In the genomic region with DNA sequence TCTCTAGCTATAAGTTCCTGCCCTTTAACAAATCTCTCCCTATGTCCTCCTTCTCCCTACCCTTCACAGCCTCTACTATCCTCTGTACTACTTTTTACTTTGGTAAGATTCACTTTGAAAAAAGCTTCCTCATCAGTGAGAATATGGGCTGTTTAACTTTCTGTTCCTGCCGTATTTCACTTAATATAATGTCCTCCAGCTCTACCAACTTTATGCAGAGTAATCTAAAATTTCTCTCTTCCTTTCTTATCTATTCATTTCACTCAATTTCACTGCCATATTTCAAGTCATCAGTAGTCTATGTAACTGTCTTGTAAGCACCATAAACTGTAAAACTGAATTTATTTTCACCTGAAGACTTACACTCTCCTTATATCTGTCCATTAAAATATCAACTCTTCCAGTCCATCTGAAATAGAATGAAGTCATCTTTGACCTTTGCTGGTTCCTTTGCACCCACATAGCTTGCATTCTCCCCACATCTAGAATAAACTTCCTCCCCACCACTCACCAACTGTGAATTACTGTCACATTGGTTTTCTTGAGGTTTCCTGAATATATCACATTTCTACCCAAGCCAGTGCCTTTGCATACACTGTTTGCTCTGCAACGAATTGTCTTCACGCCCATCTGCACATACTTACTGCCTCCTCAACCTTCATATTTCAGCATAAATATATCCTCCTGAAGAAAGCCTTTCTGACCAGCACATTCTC, we compare ENCODE assay signal across 9 cellular contexts. TPM values are rescaled to one million over a fixed set of nuclear protein-coding genes. Genes with fewer than 3 reads are reported as not detected.
DNase-seq lines count a peak whose midpoint lies in the region; ATAC-seq, FAIRE-seq and TF ChIP-seq lines count a peak whose summit lies in the region.
"Had no signal": no experiment of that assay in that cellular context is flagged by ENCODE, and none has a peak within 500 bp of the region (broad histone marks: within the 10 kb centered on the region; RNA-seq: fewer than 3 reads in every experiment).

No MANE protein-coding gene starts in this region.

- ATAC-seq in CD4-positive, alpha-beta T cell (ENCODE audit: poor library complexity), result peak; percentile 49
- ATAC-seq in HG03097 (IDR thresholded peaks at IDR 0.05; ENCODE audit: low FRiP score, unreplicated experiment), result peak; percentile 75
- peak; percentile 90 for ATAC-seq in activated CD8-positive, alpha-beta T cell treated with anti-CD3 and anti-CD28 coated beads for 36 hours

- H3K36me3 Mint-ChIP-seq in CD4-positive, alpha-beta T cell (ENCODE audit: low read depth), result peaks cover 23% of the 10 kb centered on the region
- H3K36me3 Mint-ChIP-seq in activated CD8-positive, alpha-beta T cell treated with anti-CD3 and anti-CD28 coated beads for 36 hours (ENCODE audit: low read depth), result peaks cover 17% of the 10 kb centered on the region

- no peaks in the 10 kb centered on the region for H3K9me3 Mint-ChIP-seq in CD4-positive, alpha-beta T cell
- H3K9me3 Mint-ChIP-seq in activated CD8-positive, alpha-beta T cell treated with anti-CD3 and anti-CD28 coated beads for 36 hours, result no peaks in the 10 kb centered on the region

- POLR2A ChIA-PET in CD4-positive, alpha-beta T cell (lab: Charles Lee), result interaction anchor here (1.3 kb wide), 1 partner anchor 55 kb away, joined by 4 read pairs; a partner anchor contains a TSS
- POLR2A ChIA-PET in activated CD8-positive, alpha-beta T cell treated with anti-CD3 and anti-CD28 coated beads for 36 hours (lab: Charles Lee), result interaction anchor here (0.9 to 1.0 kb wide), 3 partner anchors 8 to 54 kb away, joined by 3 read pairs; no protein-coding TSS in a partner anchor

- no peaks in the 10 kb centered on the region for H3K9me3 ChIP-seq in CD4-positive, alpha-beta T cell (ENCODE audit: control insufficient read depth, low read length)
- no peaks in the 10 kb centered on the region for H3K9me3 ChIP-seq in testis
- H3K9me3 ChIP-seq: SJSA1 had no signal

- intact Hi-C loops in CD4-positive, alpha-beta T cell (cut with DNase I, micrococcal nuclease), result no loop called here
- intact Hi-C loops in activated CD8-positive, alpha-beta T cell treated with anti-CD3 and anti-CD28 coated beads for 36 hours (cut with micrococcal nuclease), result loop anchor here (5.0 kb wide), 1 partner anchor 53 kb away; a partner anchor contains a TSS
- intact Hi-C loops in testis (cut with DNase I; ENCODE audit: low total_unique reads), result no loop called here

- no peak for DNase-seq in CD4-positive, alpha-beta T cell
- DNase-seq in GM19239 (ENCODE audit: insufficient read length, low spot score), result no peak
- peak; percentile 39 for DNase-seq in activated CD8-positive, alpha-beta T cell treated with anti-CD3 and anti-CD28 coated beads for 36 hours
- no peak for DNase-seq in testis
- DNase-seq in GF-D8 (lab: John Stamatoyannopoulos, UW), result no peak
- DNase-seq in LoVo (ENCODE audit: low spot score), result no peak
- no peak for DNase-seq in C1 segment of cervical spinal cord (lab: John Stamatoyannopoulos, UW)

- H3K27me3 ChIP-seq in CD4-positive, alpha-beta T cell (ENCODE audit: control insufficient read depth, insufficient read depth, low read length), result no peaks in the 10 kb centered on the region
- no peaks in the 10 kb centered on the region for H3K27me3 ChIP-seq in testis
- H3K27me3 ChIP-seq: SJSA1 had no signal

- TF ChIP-seq POLR2A in testis (IDR thresholded peaks at IDR 0.05), result no peak

- no peak overlapping the region for H3K4me3 Mint-ChIP-seq in CD4-positive, alpha-beta T cell
- peak overlapping the region; percentile 17 for H3K4me3 Mint-ChIP-seq in activated CD8-positive, alpha-beta T cell treated with anti-CD3 and anti-CD28 coated beads for 36 hours

- peaks cover 33% of the 10 kb centered on the region for H3K4me1 Mint-ChIP-seq in CD4-positive, alpha-beta T cell (ENCODE audit: low read depth)
- H3K4me1 Mint-ChIP-seq in activated CD8-positive, alpha-beta T cell treated with anti-CD3 and anti-CD28 coated beads for 36 hours (ENCODE audit: low read depth), result peaks cover 36% of the 10 kb centered on the region

- H3K4me3 ChIP-seq in testis, result no peak overlapping the region
- H3K4me3 ChIP-seq: SJSA1 had no signal

- FAIRE-seq in GM19239 (lab: Jason Lieb, UNC), result peak; percentile 77

- 85% methylated on average over 3 of the region's 3 CpGs for WGBS in testis, 2 donors

- H3K27me3 Mint-ChIP-seq in CD4-positive, alpha-beta T cell, result no peaks in the 10 kb centered on the region
- H3K27me3 Mint-ChIP-seq in activated CD8-positive, alpha-beta T cell treated with anti-CD3 and anti-CD28 coated beads for 36 hours, result no peaks in the 10 kb centered on the region

- no peak overlapping the region for H3K27ac ChIP-seq in CD4-positive, alpha-beta T cell (ENCODE audit: low read depth, low read length)
- H3K27ac ChIP-seq in testis, result no peak overlapping the region
- H3K27ac ChIP-seq: SJSA1 had no signal

- no peaks in the 10 kb centered on the region for H3K4me1 ChIP-seq in testis
- H3K4me1 ChIP-seq: SJSA1 had no signal

- CTCF ChIA-PET in CD4-positive, alpha-beta T cell (lab: Charles Lee), result no interaction called here
- CTCF ChIA-PET in activated CD8-positive, alpha-beta T cell treated with anti-CD3 and anti-CD28 coated beads for 36 hours (lab: Charles Lee), result interaction anchor here (1.0 to 2.4 kb wide), 6 partner anchors 12 to 464 kb away, joined by 3 to 9 read pairs (median 6); a partner anchor contains a TSS

- TF ChIP-seq CTCF in CD4-positive, alpha-beta T cell (IDR thresholded peaks at IDR 0.05), result no peak
- TF ChIP-seq CTCF in activated CD8-positive, alpha-beta T cell treated with anti-CD3 and anti-CD28 coated beads for 36 hours (IDR thresholded peaks at IDR 0.05), result no peak
- TF ChIP-seq CTCF in testis (IDR thresholded peaks at IDR 0.05), result no peak

- no peaks in the 10 kb centered on the region for H3K36me3 ChIP-seq in testis (ENCODE audit: low read depth, missing control alignments)
- H3K36me3 ChIP-seq: SJSA1 had no signal

- peak overlapping the region; percentile 22 for H3K27ac Mint-ChIP-seq in CD4-positive, alpha-beta T cell
- H3K27ac Mint-ChIP-seq in activated CD8-positive, alpha-beta T cell treated with anti-CD3 and anti-CD28 coated beads for 36 hours, result peak overlapping the region; percentile 78

RNA-seq across cellular contexts. Expression of a gene that starts 54.6 kb away (rescaled TPM):
- total RNA-seq in CD4-positive, alpha-beta T cell, result 10 to 100 TPM; 54.3 to 63.4 TPM
- total RNA-seq in activated CD8-positive, alpha-beta T cell treated with anti-CD3 and anti-CD28 coated beads for 36 hours, result 10 to 100 TPM; 30.0 to 31.0 TPM
- 10 to 100 TPM; 81.1 to 91.0 TPM for total RNA-seq in testis
- polyA plus RNA-seq in testis (ENCODE audit: insufficient read depth, low read depth, low replicate concordance), result 10.9 TPM
